ENCODE assay signal across 25 cellular contexts in the genomic region with DNA sequence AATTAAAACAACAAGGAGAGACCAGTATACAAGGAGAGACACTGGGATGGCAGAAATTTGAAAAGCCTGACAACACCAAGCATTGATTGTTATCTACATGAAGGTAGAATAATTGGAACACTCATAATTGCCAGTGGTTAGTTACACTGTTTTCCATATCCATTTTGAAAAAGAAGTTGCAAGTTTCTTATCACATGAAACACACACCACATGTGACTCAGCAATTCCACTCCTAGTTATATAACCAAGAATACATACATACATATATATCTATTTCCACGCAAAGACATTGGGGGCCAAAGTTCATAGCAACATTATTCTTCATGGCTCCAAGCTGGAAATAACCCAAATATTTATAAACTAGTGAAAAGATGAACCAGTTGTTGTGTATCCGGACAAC. TPM values are rescaled to one million over a fixed set of nuclear protein-coding genes. Genes with fewer than 3 reads are reported as not detected.
"Had no signal": no experiment of that assay in that cellular context is flagged by ENCODE, and none has a peak within 500 bp of the region (broad histone marks: within the 10 kb centered on the region; RNA-seq: fewer than 3 reads in every experiment).

No MANE protein-coding gene starts in this region.

- H3K9me3 ChIP-seq: left ventricle myocardium inferior, lower lobe of right lung, prostate gland, right atrium auricular region, sigmoid colon, stomach, testis, tibial artery had no signal

- H3K27me3 ChIP-seq: right atrium auricular region, sigmoid colon, stomach, testis, tibial artery had no signal

- DNase-seq: cortex of kidney; effector memory CD8-positive, alpha-beta T cell; hypothalamus; immature natural killer cell; islet precursor cell; kidney glomerular epithelial cell; left colon; left ventricle myocardium inferior; lower lobe of right lung; naive thymus-derived CD8-positive, alpha-beta T cell; nephron progenitor cell; nucleus accumbens; sigmoid colon; stimulated activated CD4-positive, alpha-beta T cell treated with anti-CD3 and anti-CD28 coated beads, Interleukin-2, amount 100 ng/mL, for 24 hours; stimulated activated CD4-positive, alpha-beta T cell treated with anti-CD3 and anti-CD28 coated beads, Interleukin-4, amount 100 ng/mL, for 24 hours; stimulated activated naive CD4-positive, alpha-beta T cell treated with Interleukin-2 at 50 U/mL for 16 hours; stomach; testis; tibial artery had no signal

- ATAC-seq: effector memory CD8-positive, alpha-beta T cell; left colon; lower lobe of right lung; naive thymus-derived CD8-positive, alpha-beta T cell; stimulated activated effector memory CD8-positive, alpha-beta T cell treated with anti-CD3 and anti-CD28 coated beads, Interleukin-12 subunit alpha, Interleukin-12 subunit beta, amount 100 ng/mL, for 72 hours had no signal

- H3K27ac ChIP-seq: left ventricle myocardium inferior, lower lobe of right lung, prostate gland, right atrium auricular region, sigmoid colon, stomach, testis, tibial artery had no signal

- H3K36me3 ChIP-seq: left ventricle myocardium inferior, lower lobe of right lung, prostate gland, right atrium auricular region, sigmoid colon, stomach, tibial artery had no signal

- H3K4me1 ChIP-seq: left ventricle myocardium inferior, lower lobe of right lung, prostate gland, right atrium auricular region, sigmoid colon, stomach, testis, tibial artery had no signal

- FAIRE-seq: endometrium, frontal cortex had no signal

- H3K4me3 ChIP-seq: left ventricle myocardium inferior, lower lobe of right lung, prostate gland, right atrium auricular region, sigmoid colon, stomach, testis, tibial artery had no signal

RNA-seq across cellular contexts. Expression of gene PABPC3, which starts 15.2 kb away (rescaled TPM):
- total RNA-seq: myocyte, right atrium auricular region had no signal
